In genomic region chr15:89801471-89802205, GRCh38 we compare ENCODE assay signal across 24 cellular contexts. TPM values are rescaled to one million over a fixed set of nuclear protein-coding genes. Genes with fewer than 3 reads are reported as not detected.
"Had no signal": no experiment of that assay in that cellular context is flagged by ENCODE, and none has a peak within 500 bp of the region (broad histone marks: within the 10 kb centered on the region; RNA-seq: fewer than 3 reads in every experiment).

No MANE protein-coding gene starts in this region.

- H3K4me1 ChIP-seq: prostate gland, right atrium auricular region, suprapubic skin had no signal

- H3K4me3 ChIP-seq: body of pancreas, dorsolateral prefrontal cortex, prostate gland, right atrium auricular region, suprapubic skin, transverse colon had no signal

- DNase-seq: activated CD4-positive, alpha-beta T cell treated with anti-CD3 and anti-CD28 coated beads for 36 hours; activated CD4-positive, alpha-beta T cell treated with anti-CD3 and anti-CD28 coated beads, Interleukin-2, amount 50 U/mL, for 48 hours; activated gamma-delta T cell; amygdala; body of pancreas; caudate nucleus; dorsolateral prefrontal cortex; erythroblast; foreskin melanocyte; glutamatergic neuron; hippocampal formation; midbrain; nephron progenitor cell; stimulated activated CD4-positive, alpha-beta T cell treated with anti-CD3 and anti-CD28 coated beads, Interleukin-15, amount 100 ng/mL, for 24 hours; stimulated activated CD4-positive, alpha-beta T cell treated with anti-CD3 and anti-CD28 coated beads, Interleukin-2, amount 100 ng/mL, for 48 hours; T-helper 2 cell; transverse colon had no signal

- H3K27me3 ChIP-seq: body of pancreas, dorsolateral prefrontal cortex, right atrium auricular region, suprapubic skin, transverse colon had no signal

- FAIRE-seq: islet of Langerhans had no signal

- H3K36me3 ChIP-seq: right atrium auricular region, transverse colon had no signal

- ATAC-seq: activated CD4-positive, alpha-beta T cell treated with anti-CD3 and anti-CD28 coated beads for 36 hours; body of pancreas had no signal

- H3K27ac ChIP-seq: dorsolateral prefrontal cortex, right atrium auricular region, suprapubic skin, transverse colon had no signal

- H3K9me3 ChIP-seq: body of pancreas, prostate gland, right atrium auricular region, suprapubic skin, transverse colon had no signal

RNA-seq across cellular contexts. Expression of gene MESP2, which starts 25.5 kb away (rescaled TPM):
- total RNA-seq: lung microvascular endothelial cell, osteocyte, right atrium auricular region, skeletal muscle tissue had no signal
